ENCODE assay signal across 11 cellular contexts in the genomic region with DNA sequence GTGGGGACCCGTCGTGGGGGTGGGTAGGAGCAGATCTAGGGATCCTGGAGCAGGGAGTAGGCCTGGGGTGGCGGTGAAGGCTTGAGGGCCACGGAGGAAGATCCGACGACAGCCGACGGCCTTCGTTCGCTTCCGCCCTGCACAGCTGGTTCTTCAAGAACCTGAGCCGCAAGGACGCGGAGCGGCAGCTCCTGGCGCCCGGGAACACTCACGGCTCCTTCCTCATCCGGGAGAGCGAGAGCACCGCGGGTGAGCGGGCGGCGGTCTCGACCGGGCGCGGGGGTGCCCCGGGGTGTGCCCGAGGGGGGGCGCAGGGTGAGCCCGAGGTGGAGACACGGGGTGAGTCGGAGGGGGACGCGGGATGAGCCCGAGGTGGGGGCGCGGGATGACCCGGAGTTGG. TPM values are rescaled to one million over a fixed set of nuclear protein-coding genes. Genes with fewer than 3 reads are reported as not detected.
DNase-seq lines count a peak whose midpoint lies in the region; ATAC-seq, FAIRE-seq and TF ChIP-seq lines count a peak whose summit lies in the region.
"Had no signal": no experiment of that assay in that cellular context is flagged by ENCODE, and none has a peak within 500 bp of the region (broad histone marks: within the 10 kb centered on the region; RNA-seq: fewer than 3 reads in every experiment).

No MANE protein-coding gene starts in this region.

- ATAC-seq in left lung (peak; percentile 59), HG02852 (IDR thresholded peaks at IDR 0.05; ENCODE audit: unreplicated experiment) (no peak), GM21576 (IDR thresholded peaks at IDR 0.05; ENCODE audit: unreplicated experiment) (no peak)
- no peak for ATAC-seq in natural killer cell treated with Interleukin-12 subunit alpha and Interleukin-12 subunit beta and Interleukin-15 and Interleukin-18, amount 100 ng/mL, for 72 hours

- TF ChIP-seq CTCF in astrocyte (IDR thresholded peaks at IDR 0.05; ENCODE audit: insufficient read depth, low read depth, low read length) (no peak), left lung (IDR thresholded peaks at IDR 0.05) (no peak)

- peaks cover 32% of the 10 kb centered on the region for H3K27me3 ChIP-seq in astrocyte (ENCODE audit: insufficient read depth, low read length)
- H3K27me3 ChIP-seq in left lung, result peaks cover 18 to 36% of the 10 kb centered on the region in 2 donors

- H2AFZ ChIP-seq in astrocyte (ENCODE audit: low read depth, low read length), result peak overlapping the region; percentile 83

- H3K36me3 Mint-ChIP-seq in astrocyte (ENCODE audit: low read depth, unreplicated experiment), result peaks cover 2% of the 10 kb centered on the region
- H3K36me3 Mint-ChIP-seq in natural killer cell treated with Interleukin-12 subunit alpha and Interleukin-12 subunit beta and Interleukin-15 and Interleukin-18, amount 100 ng/mL, for 72 hours, result peaks cover 9% of the 10 kb centered on the region

- H3K27ac ChIP-seq in astrocyte (ENCODE audit: low read depth, low read length) (no peak overlapping the region), left lung (no peak overlapping the region)

- H3K79me2 ChIP-seq in astrocyte (ENCODE audit: insufficient read depth, low read length), result no peaks in the 10 kb centered on the region

- peaks cover 23% of the 10 kb centered on the region for H3K27me3 Mint-ChIP-seq in astrocyte (ENCODE audit: low read depth, unreplicated experiment)
- H3K27me3 Mint-ChIP-seq in natural killer cell treated with Interleukin-12 subunit alpha and Interleukin-12 subunit beta and Interleukin-15 and Interleukin-18, amount 100 ng/mL, for 72 hours, result no peaks in the 10 kb centered on the region

- peak; percentile 54 for DNase-seq in AG20443 (ENCODE audit: low spot score)
- no peak for DNase-seq in astrocyte (ENCODE audit: low read depth)
- DNase-seq in left lung, result peak in 1 of 2 donors; percentile 76
- no peak for DNase-seq in natural killer cell treated with Interleukin-12 subunit alpha and Interleukin-12 subunit beta and Interleukin-15 and Interleukin-18, amount 100 ng/mL, for 72 hours (ENCODE audit: low spot score)
- no peak for DNase-seq in GM12892 (ENCODE audit: insufficient read length)
- DNase-seq: HCEC 1CT, NCI-H446 treated with DMSO at 0.1 percent for 48 hours, SIG-M5 had no signal

- H3K4me3 ChIP-seq in astrocyte (ENCODE audit: insufficient read depth, low read depth, low read length) (no peak overlapping the region), left lung (no peak overlapping the region)

- peaks cover 25% of the 10 kb centered on the region for H3K4me1 ChIP-seq in ES-I3 (ENCODE audit: insufficient read depth, low read length)
- no peaks in the 10 kb centered on the region for H3K4me1 ChIP-seq in astrocyte (ENCODE audit: insufficient read depth, low read length)
- H3K4me1 ChIP-seq in left lung, result no peaks in the 10 kb centered on the region

- FAIRE-seq in astrocyte (lab: Jason Lieb, UNC), result no peak
- no peak for FAIRE-seq in GM12892 (lab: Jason Lieb, UNC)

- H4K20me1 ChIP-seq in astrocyte (ENCODE audit: insufficient read depth, low read length), result no peaks in the 10 kb centered on the region

- no peaks in the 10 kb centered on the region for H3K9me3 Mint-ChIP-seq in astrocyte (ENCODE audit: unreplicated experiment)
- no peaks in the 10 kb centered on the region for H3K9me3 Mint-ChIP-seq in natural killer cell treated with Interleukin-12 subunit alpha and Interleukin-12 subunit beta and Interleukin-15 and Interleukin-18, amount 100 ng/mL, for 72 hours

- TF ChIP-seq POLR2A in GM12892 (IDR thresholded peaks at IDR 0.05; ENCODE audit: low read depth, low read length), result no peak

- H3K4me3 Mint-ChIP-seq in astrocyte (ENCODE audit: unreplicated experiment), result no peak overlapping the region
- H3K4me3 Mint-ChIP-seq in natural killer cell treated with Interleukin-12 subunit alpha and Interleukin-12 subunit beta and Interleukin-15 and Interleukin-18, amount 100 ng/mL, for 72 hours, result no peak overlapping the region

- H3K4me1 Mint-ChIP-seq in astrocyte (ENCODE audit: low read depth, unreplicated experiment), result peaks cover 5% of the 10 kb centered on the region
- H3K4me1 Mint-ChIP-seq in natural killer cell treated with Interleukin-12 subunit alpha and Interleukin-12 subunit beta and Interleukin-15 and Interleukin-18, amount 100 ng/mL, for 72 hours (ENCODE audit: low read depth in 2 of 2), result peaks cover 32 to 33% of the 10 kb centered on the region in 2 donors

- no peaks in the 10 kb centered on the region for H3K36me3 ChIP-seq in ES-I3 (ENCODE audit: insufficient read depth, low read length)
- no peaks in the 10 kb centered on the region for H3K36me3 ChIP-seq in astrocyte (ENCODE audit: insufficient read depth, low read length)
- no peaks in the 10 kb centered on the region for H3K36me3 ChIP-seq in left lung

- H3K4me2 ChIP-seq in astrocyte (ENCODE audit: low read length), result peak overlapping the region; percentile 41

- intact Hi-C loops in left lung (cut with DNase I), result no loop called here

- H3K9me3 ChIP-seq in ES-I3 (ENCODE audit: control insufficient read depth, insufficient read depth, low read length) (no peaks in the 10 kb centered on the region), astrocyte (ENCODE audit: insufficient read depth, low read depth, low read length) (no peaks in the 10 kb centered on the region), left lung (no peaks in the 10 kb centered on the region)

- no peak overlapping the region for H3K27ac Mint-ChIP-seq in astrocyte (ENCODE audit: unreplicated experiment)
- no peak overlapping the region for H3K27ac Mint-ChIP-seq in natural killer cell treated with Interleukin-12 subunit alpha and Interleukin-12 subunit beta and Interleukin-15 and Interleukin-18, amount 100 ng/mL, for 72 hours

- H3K9ac ChIP-seq in ES-I3 (ENCODE audit: low read depth, low read length), result peak overlapping the region; percentile 56
- no peak overlapping the region for H3K9ac ChIP-seq in astrocyte (ENCODE audit: low read length)

RNA-seq across cellular contexts. Expression of a gene that starts 16.5 kb away (rescaled TPM):
- total RNA-seq in astrocyte (94.1 and 99.6 TPM in 2 replicates), left lung (10 to 100 TPM; 61.8 to 72.7 TPM)
- 100 to 1,000 TPM; 186 to 225 TPM for total RNA-seq in natural killer cell treated with Interleukin-12 subunit alpha and Interleukin-12 subunit beta and Interleukin-15 and Interleukin-18, amount 100 ng/mL, for 72 hours
- polyA plus RNA-seq in GM12892 (2012; ENCODE audit: missing spikeins), result 155 TPM

RNA-seq across cellular contexts. Expression of a gene that starts 24.4 kb away (rescaled TPM):
- total RNA-seq in astrocyte, result 0.30 TPM in 1 of 2 replicates, not detected in the other
- 1 to 10 TPM; 3.3 to 8.8 TPM for total RNA-seq in left lung
- total RNA-seq in natural killer cell treated with Interleukin-12 subunit alpha and Interleukin-12 subunit beta and Interleukin-15 and Interleukin-18, amount 100 ng/mL, for 72 hours, result 100 to 1,000 TPM in 1 of 2 donors, 10 to 100 TPM in 1; 66.4 to 140 TPM
- polyA plus RNA-seq in GM12892 (2012; ENCODE audit: missing spikeins), result 60.3 TPM

RNA-seq across cellular contexts. Expression of a gene that starts 28.4 kb away (rescaled TPM):
- 0.64 and 0.75 TPM in 2 replicates for total RNA-seq in astrocyte
- total RNA-seq in left lung, result 10 to 100 TPM; 15.2 to 16.8 TPM
- total RNA-seq in natural killer cell treated with Interleukin-12 subunit alpha and Interleukin-12 subunit beta and Interleukin-15 and Interleukin-18, amount 100 ng/mL, for 72 hours, result under 1 TPM in 1 of 2 donors, not detected in 1; 0.47 TPM
- not detected for polyA plus RNA-seq in GM12892 (2012; ENCODE audit: missing spikeins)

RNA-seq across cellular contexts. Expression of a gene that starts 53.2 kb away (rescaled TPM):
- 173 and 184 TPM in 2 replicates for total RNA-seq in astrocyte
- total RNA-seq in left lung, result 100 to 1,000 TPM; 118 to 172 TPM
- 100 to 1,000 TPM; 220 to 244 TPM for total RNA-seq in natural killer cell treated with Interleukin-12 subunit alpha and Interleukin-12 subunit beta and Interleukin-15 and Interleukin-18, amount 100 ng/mL, for 72 hours
- 260 TPM for polyA plus RNA-seq in GM12892 (2012; ENCODE audit: missing spikeins)

RNA-seq across cellular contexts. Expression of a gene that starts 53.3 kb away (rescaled TPM):
- 16.7 and 17.3 TPM in 2 replicates for total RNA-seq in astrocyte
- 10 to 100 TPM; 19.3 to 21.0 TPM for total RNA-seq in left lung
- total RNA-seq in natural killer cell treated with Interleukin-12 subunit alpha and Interleukin-12 subunit beta and Interleukin-15 and Interleukin-18, amount 100 ng/mL, for 72 hours, result 10 to 100 TPM; 15.6 to 15.8 TPM
- 7.5 TPM for polyA plus RNA-seq in GM12892 (2012; ENCODE audit: missing spikeins)

Comparison
In these comparisons a context has a peak if more than half of its experiments do, and no peak if none do; other contexts are left out.
1. RNA of a gene that starts 24.4 kb away (total RNA-seq): 66.4 to 140 TPM in natural killer cell treated with Interleukin-12 subunit alpha and Interleukin-12 subunit beta and Interleukin-15 and Interleukin-18, amount 100 ng/mL, for 72 hours; 3.3 to 8.8 TPM in left lung and 0.30 TPM in astrocyte; every median in the first group is over 4 times any median in the second.